Comparison of ENCODE assay signal across 8 cellular contexts in the genomic region with DNA sequence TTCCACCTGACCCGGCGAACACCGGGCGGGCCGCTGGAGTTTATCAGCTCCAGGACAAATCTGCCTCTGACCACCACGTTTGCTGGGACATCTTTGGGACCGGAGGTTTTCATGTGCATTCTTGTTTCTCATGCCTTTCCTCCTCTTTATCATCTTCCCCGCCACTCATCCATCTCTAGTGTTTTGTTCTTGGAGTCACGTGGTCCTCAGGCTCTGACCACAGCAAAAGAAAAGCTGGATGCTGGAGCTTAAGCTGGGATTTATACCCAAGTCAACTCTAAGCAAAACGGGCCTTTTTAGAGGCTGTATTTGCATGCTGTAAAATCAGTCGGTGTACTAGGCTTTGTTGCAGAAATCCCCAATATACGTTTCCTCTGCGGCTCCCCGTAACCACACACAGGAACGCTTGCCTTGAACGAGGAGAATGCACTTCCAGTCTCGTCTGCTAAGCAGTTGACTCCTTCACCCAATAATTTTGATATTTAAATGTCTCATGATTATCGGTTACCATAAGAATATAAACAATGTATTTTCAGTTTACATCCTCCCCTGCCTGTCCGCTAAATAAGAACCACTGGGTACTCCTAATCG. TPM values are rescaled to one million over a fixed set of nuclear protein-coding genes. Genes with fewer than 3 reads are reported as not detected.
DNase-seq lines count a peak whose midpoint lies in the region; TF ChIP-seq lines count a peak whose summit lies in the region.

No MANE protein-coding gene starts in this region.

- H3K56ac ChIP-seq in H9 (ENCODE audit: insufficient read length, low read depth, low read length): peak overlapping the region; percentile 53

- H3K23ac ChIP-seq in H9 (ENCODE audit: insufficient read length, low read depth, low read length): no peak overlapping the region

- H3K4me3 ChIP-seq in adrenal gland (peak overlapping the region; percentile 46 to 79 (median 54)), iPS DF 6.9 (ENCODE audit: low read length) (peak overlapping the region; percentile 83; the same call in 1 of the 2 replicates), skeletal muscle cell (ENCODE audit: low read depth, low read length) (peak overlapping the region; percentile 84)

- TF ChIP-seq CTCF in H9 (conservative IDR thresholded peaks at IDR 0.05) (no peak), adrenal gland (IDR thresholded peaks at IDR 0.05) (no peak)

- no peak overlapping the region for H3K4ac ChIP-seq in H9 (ENCODE audit: low read depth, low read length)

- H2BK15ac ChIP-seq in H9 (ENCODE audit: low read depth, low read length): no peak overlapping the region

- H3K4me1 ChIP-seq in H9 (ENCODE audit: insufficient read depth, low read length) (no peaks in the 10 kb centered on the region), adrenal gland (replicated peaks in 1 of 2) (peaks cover 7 to 16% of the 10 kb centered on the region in 2 donors), iPS DF 6.9 (ENCODE audit: control insufficient read depth, insufficient read depth, low read length) (peaks cover 2% of the 10 kb centered on the region; the same call in 1 of the 2 replicates)

- H3K14ac ChIP-seq in H9 (ENCODE audit: insufficient read depth, low read length): no peak overlapping the region; the same call in 1 of the 2 replicates

- H3K36me3 Mint-ChIP-seq in H9 (ENCODE audit: insufficient read depth in 1 of 3, low read depth in 3 of 3): peaks cover 41 to 61% (median 59%) of the 10 kb centered on the region in 3 experiments

- H3K23me2 ChIP-seq in H9 (ENCODE audit: insufficient read length, low read depth, low read length, poor library complexity, severe bottlenecking): peaks cover 14% of the 10 kb centered on the region

- H3K9me3 ChIP-seq in H9 (ENCODE audit: control insufficient read depth, low read depth, low read length) (no peaks in the 10 kb centered on the region), adrenal gland (replicated peaks in 1 of 3) (no peaks in the 10 kb centered on the region), iPS DF 6.9 (ENCODE audit: control insufficient read depth, insufficient read depth, low read length) (no peaks in the 10 kb centered on the region)

- no peak overlapping the region for H3K18ac ChIP-seq in H9 (ENCODE audit: insufficient read length, low read depth, low read length)

- TF ChIP-seq POLR2A in adrenal gland (IDR thresholded peaks at IDR 0.05): no peak

- no peak overlapping the region for H2BK120ac ChIP-seq in H9 (ENCODE audit: low read depth, low read length, poor library complexity, severe bottlenecking)

- no peak overlapping the region for H2BK5ac ChIP-seq in H9 (ENCODE audit: insufficient read length, low read length)

- H3K79me2 ChIP-seq in H9 (ENCODE audit: insufficient read depth, low read length): peaks cover 14% of the 10 kb centered on the region; the same call in 1 of the 2 replicates

- H4K91ac ChIP-seq in H9 (ENCODE audit: insufficient read length, low read depth, low read length): no peak overlapping the region

- intact Hi-C loops in adrenal gland (cut with DNase I): no loop called here

- peaks cover 22% of the 10 kb centered on the region in 2 experiments for H3K4me1 Mint-ChIP-seq in H9

- H3K27ac ChIP-seq in H9 (ENCODE audit: insufficient read length, low read depth, low read length): peak overlapping the region; percentile 25
- H3K27ac ChIP-seq in adrenal gland: peak overlapping the region; percentile 55 to 90 (median 86)
- H3K27ac ChIP-seq in iPS DF 6.9 (ENCODE audit: low read length): no peak overlapping the region

- H2AFZ ChIP-seq in H9 (ENCODE audit: low read length): no peak overlapping the region

- H3K27me3 Mint-ChIP-seq in H9 (ENCODE audit: low read depth): no peaks in the 10 kb centered on the region

- peak overlapping the region; percentile 64 for H3K9ac ChIP-seq in H9 (ENCODE audit: extremely low read depth, insufficient read length, low read length)

- H4K8ac ChIP-seq in H9 (replicated peaks; ENCODE audit: insufficient read length, low read depth, low read length): peak overlapping the region; percentile 40

- H3K4me3 Mint-ChIP-seq in H9: peak overlapping the region; percentile 95 to 96

- no peak overlapping the region for H2AK5ac ChIP-seq in H9 (ENCODE audit: insufficient read length, low read length)

- H3K27me3 ChIP-seq in H9 (ENCODE audit: insufficient read depth, low read length) (no peaks in the 10 kb centered on the region), adrenal gland (no peaks in the 10 kb centered on the region), iPS DF 6.9 (ENCODE audit: control insufficient read depth, insufficient read depth, low read length) (no peaks in the 10 kb centered on the region)

- H3K79me1 ChIP-seq in H9 (ENCODE audit: insufficient read depth, low read depth, low read length, poor library complexity, severe bottlenecking): peaks cover 6% of the 10 kb centered on the region

- peak overlapping the region; percentile 99 for H3K4me2 ChIP-seq in H9 (ENCODE audit: insufficient read depth, insufficient read length, low read length)

- H3K9me3 Mint-ChIP-seq in H9: peaks cover 0 to 3% of the 10 kb centered on the region in 2 experiments; a peak in 1 of 5 replicates

- no peak overlapping the region for H2BK20ac ChIP-seq in H9 (ENCODE audit: low read depth, low read length, poor library complexity, severe bottlenecking)

- H4K20me1 ChIP-seq in H9 (ENCODE audit: control insufficient read depth, insufficient read depth, insufficient read length): no peaks in the 10 kb centered on the region

- DNase-seq in DMS153 (lab: John Stamatoyannopoulos, UW) (peak; percentile 57), H9 (no peak), NCI-H748 treated with DMSO at 0.1 percent for 48 hours (lab: John Stamatoyannopoulos, UW) (peak; percentile 96), adrenal gland (peak in 2 of 7 donors; percentile 33 to 68), iPS DF 6.9 (ENCODE audit: low read depth, low spot score) (no peak), skeletal muscle cell (ENCODE audit: low read depth) (no peak), amniotic stem cell (lab: John Stamatoyannopoulos, UW) (no peak)
- no peak for DNase-seq in activated CD8-positive, alpha-beta memory T cell treated with anti-CD3 and anti-CD28 coated beads for 24 hours

- H2BK12ac ChIP-seq in H9 (ENCODE audit: insufficient read length, low read depth, low read length): peak overlapping the region; percentile 18

- no CpG with 5 or more reads among the region's 20 CpGs for WGBS in H9 (ENCODE audit: extremely low coverage, insufficient read length, low lambda C conversion rate)
- WGBS in adrenal gland, 4 donors: 5 to 9% (median 6%) methylated on average over 17 to 20 of the region's 20 CpGs
- no CpG with 5 or more reads among the region's 20 CpGs for WGBS in iPS DF 6.9 (ENCODE audit: insufficient coverage, insufficient read length)

- H4K5ac ChIP-seq in H9 (ENCODE audit: insufficient read length, low read depth, low read length): peak overlapping the region; percentile 79

- H3T11ph ChIP-seq in H9 (ENCODE audit: low read length): no peak overlapping the region

- H3K36me3 ChIP-seq in adrenal gland (replicated peaks in 1 of 2) (peaks cover 0 to 46% of the 10 kb centered on the region in 2 donors), iPS DF 6.9 (ENCODE audit: control insufficient read depth, insufficient read depth, low read length) (peaks cover 29% of the 10 kb centered on the region)

- peak overlapping the region; percentile 99 to 100 (median 99) for H3K27ac Mint-ChIP-seq in H9

RNA-seq across cellular contexts. Expression of gene NDUFS6, which starts 0.6 kb away (rescaled TPM):
- total RNA-seq in H9 (2021) (62.5 and 63.7 TPM in 2 replicates), adrenal gland (10 to 100 TPM; 23.3 to 75.8 (median 36.8) TPM)
- polyA plus RNA-seq in adrenal gland: 10 to 100 TPM; 32.3 to 58.6 (median 58.5) TPM

RNA-seq across cellular contexts. Expression of gene MRPL36, which starts 0.9 kb away (rescaled TPM):
- 67.3 and 68.9 TPM in 2 replicates for total RNA-seq in H9 (2021)
- 10 to 100 TPM; 23.3 to 97.4 (median 52.9) TPM for total RNA-seq in adrenal gland
- 10 to 100 TPM; 57.4 to 93.0 (median 67.0) TPM for polyA plus RNA-seq in adrenal gland

Comparison
In these comparisons a context has a peak if more than half of its experiments do, and no peak if none do; other contexts are left out.
1. DNase-seq: peak in DMS153 (single experiment) and NCI-H748 treated with DMSO at 0.1 percent for 48 hours (single experiment); none in H9 (single experiment), iPS DF 6.9 (single experiment), skeletal muscle cell (single experiment), amniotic stem cell (single experiment) and activated CD8-positive, alpha-beta memory T cell treated with anti-CD3 and anti-CD28 coated beads for 24 hours (single experiment).
2. Peak in every context shown above with its lines, with median percentiles within 50 percentile points of each other: H3K4me3 ChIP-seq.